Comparison of ENCODE assay signal across 17 cellular contexts in the genomic region with DNA sequence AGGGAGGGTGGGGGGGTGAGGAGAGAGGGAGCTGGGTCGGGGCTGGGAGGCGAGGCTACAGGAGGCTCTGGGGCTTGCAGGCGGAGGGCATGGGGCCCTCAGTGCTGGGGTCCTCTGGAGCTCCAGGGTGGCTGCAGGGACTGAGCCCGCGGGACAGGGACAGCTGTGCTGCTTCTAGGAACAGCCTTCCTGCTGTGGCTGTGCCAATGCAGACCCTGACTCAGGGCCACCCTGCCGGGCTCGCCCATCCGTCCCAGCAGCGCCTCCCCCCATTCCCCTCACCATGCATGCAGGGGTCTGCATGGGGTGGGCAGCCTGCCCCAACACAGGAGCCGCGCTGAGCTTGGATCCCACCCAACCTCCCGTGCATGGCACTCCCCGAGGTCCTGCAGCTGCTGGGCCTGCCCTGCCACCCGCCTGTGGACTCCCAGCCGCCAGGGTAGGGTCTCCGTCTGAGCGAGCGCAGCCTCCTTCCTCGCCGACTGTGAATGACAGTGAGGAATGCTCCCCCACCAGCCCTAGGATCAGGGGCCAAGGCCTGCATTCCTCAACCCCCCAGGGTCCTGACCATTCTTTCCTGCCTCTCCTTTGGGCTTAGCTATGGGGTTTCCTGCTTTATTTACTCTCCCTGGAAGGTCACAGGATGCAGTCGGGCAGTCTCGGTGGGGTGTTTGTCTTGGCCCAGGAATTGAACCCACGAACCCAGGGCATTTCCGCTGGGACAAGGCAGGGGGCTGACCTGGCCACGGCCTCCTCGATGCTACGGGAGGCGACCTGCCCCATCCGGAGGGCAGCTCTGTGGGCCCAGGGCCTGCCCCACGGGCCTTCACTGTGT. TPM values are rescaled to one million over a fixed set of nuclear protein-coding genes. Genes with fewer than 3 reads are reported as not detected.
DNase-seq lines count a peak whose midpoint lies in the region; ATAC-seq and TF ChIP-seq lines count a peak whose summit lies in the region.
"Had no signal": no experiment of that assay in that cellular context is flagged by ENCODE, and none has a peak within 500 bp of the region (broad histone marks: within the 10 kb centered on the region; RNA-seq: fewer than 3 reads in every experiment).

No MANE protein-coding gene starts in this region.

- no peaks in the 10 kb centered on the region for H3K27me3 Mint-ChIP-seq in Calu3 (ENCODE audit: unreplicated experiment)
- H3K27me3 Mint-ChIP-seq: activated CD4-positive, alpha-beta T cell treated with anti-CD3 and anti-CD28 coated beads for 36 hours; naive B cell had no signal

- DNase-seq in D341Med (ENCODE audit: low spot score): peak; percentile 35
- DNase-seq in SJSA1 (ENCODE audit: low read depth in 1 of 2, low spot score in 2 of 2): peak; percentile 76 to 82
- peak in 3 of 5 donors; percentile 37 to 62 (median 51) for DNase-seq in heart left ventricle
- DNase-seq in mucosa of descending colon: peak in 2 of 3 donors; percentile 21 to 55
- no peak for DNase-seq in Calu3
- DNase-seq in testis: no peak
- no peak for DNase-seq in nucleus accumbens (lab: John Stamatoyannopoulos, UW)
- DNase-seq: activated CD4-positive, alpha-beta T cell treated with anti-CD3 and anti-CD28 coated beads for 36 hours; cerebellar nuclear complex; naive B cell; NCI-H2107; SHP77; stimulated activated CD4-positive, alpha-beta T cell treated with anti-CD3 and anti-CD28 coated beads, Interleukin-4, amount 100 ng/mL, for 4 hours; T-helper 9 cell; transverse colon had no signal

- WGBS in heart left ventricle, 4 donors: 50 to 71% (median 59%) methylated on average over 23 to 30 of the region's 30 CpGs
- 73 to 75% methylated on average over 20 to 29 of the region's 30 CpGs for WGBS in testis, 2 donors

- H3K36me3 ChIP-seq in SJSA1: peaks cover 30% of the 10 kb centered on the region
- H3K36me3 ChIP-seq in heart left ventricle: no peaks in the 10 kb centered on the region
- H3K36me3 ChIP-seq in mucosa of descending colon (ENCODE audit: low read depth): no peaks in the 10 kb centered on the region
- H3K36me3 ChIP-seq in testis (ENCODE audit: low read depth, missing control alignments): no peaks in the 10 kb centered on the region
- H3K36me3 ChIP-seq: transverse colon had no signal

- no TSS peak for BruUV-seq in Calu3 (replicated peaks; lab: Mats Ljungman, UMichigan)

- TF ChIP-seq CTCF in heart left ventricle (IDR thresholded peaks at IDR 0.05) (no peak), mucosa of descending colon (IDR thresholded peaks at IDR 0.05) (no peak), Calu3 (IDR thresholded peaks at IDR 0.05; ENCODE audit: unreplicated experiment) (no peak), testis (IDR thresholded peaks at IDR 0.05) (no peak)

- intact Hi-C loops in heart left ventricle (cut with DNase I): loop anchor here in 1 of 10 donors (10.0 kb wide), 1 partner anchor 92 kb away; the partner anchor contains the start of gene CEBPA
- intact Hi-C loops in mucosa of descending colon (cut with DNase I, micrococcal nuclease): no loop called here
- intact Hi-C loops in Calu3 (cut with micrococcal nuclease; ENCODE audit: unreplicated experiment): no loop called here
- intact Hi-C loops in testis (cut with DNase I; ENCODE audit: low total_unique reads): no loop called here

- peaks cover 67% of the 10 kb centered on the region for H3K4me1 ChIP-seq in SJSA1 (replicated peaks)
- peaks cover 0 to 63% (median 46%) of the 10 kb centered on the region in 12 donors for H3K4me1 ChIP-seq in heart left ventricle
- peaks cover 17% of the 10 kb centered on the region for H3K4me1 ChIP-seq in mucosa of descending colon (ENCODE audit: low read depth)
- peaks cover 30% of the 10 kb centered on the region for H3K4me1 ChIP-seq in testis

- no peaks in the 10 kb centered on the region for H3K9me3 Mint-ChIP-seq in Calu3 (ENCODE audit: low read depth, unreplicated experiment)
- H3K9me3 Mint-ChIP-seq: naive B cell had no signal

- no peaks in the 10 kb centered on the region for H3K4me1 Mint-ChIP-seq in Calu3 (ENCODE audit: low read depth, unreplicated experiment)
- H3K4me1 Mint-ChIP-seq: activated CD4-positive, alpha-beta T cell treated with anti-CD3 and anti-CD28 coated beads for 36 hours; naive B cell had no signal

- CTCF ChIA-PET in Calu3 (lab: Charles Lee): interaction anchor here (0.5 to 1.6 kb wide), 4 partner anchors 12 to 262 kb away, joined by 3 to 5 read pairs (median 3); no protein-coding TSS in a partner anchor

- ATAC-seq in heart left ventricle (peak in 3 of 4 donors; percentile 6 to 15 (median 14)), mucosa of descending colon (no peak), HG03432 (IDR thresholded peaks at IDR 0.05; ENCODE audit: unreplicated experiment) (no peak)
- ATAC-seq: activated CD4-positive, alpha-beta T cell treated with anti-CD3 and anti-CD28 coated beads for 36 hours had no signal

- H3K4me3 ChIP-seq in SJSA1 (no peak overlapping the region), heart left ventricle (peak overlapping the region in 1 of 12 donors; percentile 2), mucosa of descending colon (no peak overlapping the region), testis (no peak overlapping the region)
- H3K4me3 ChIP-seq: transverse colon had no signal

- no peak overlapping the region for H3K27ac Mint-ChIP-seq in Calu3 (ENCODE audit: unreplicated experiment)
- H3K27ac Mint-ChIP-seq: activated CD4-positive, alpha-beta T cell treated with anti-CD3 and anti-CD28 coated beads for 36 hours; naive B cell had no signal

- H3K27ac ChIP-seq in SJSA1 (peak overlapping the region; percentile 47), heart left ventricle (peak overlapping the region in 7 of 12 donors; percentile 2 to 52 (median 27)), testis (no peak overlapping the region)
- H3K27ac ChIP-seq: transverse colon had no signal

- H3K4me3 Mint-ChIP-seq in Calu3 (ENCODE audit: low read depth, unreplicated experiment): no peak overlapping the region
- H3K4me3 Mint-ChIP-seq: activated CD4-positive, alpha-beta T cell treated with anti-CD3 and anti-CD28 coated beads for 36 hours; naive B cell had no signal

- no peak for TF ChIP-seq POLR2A in heart left ventricle (IDR thresholded peaks at IDR 0.05)
- TF ChIP-seq POLR2A in testis (IDR thresholded peaks at IDR 0.05): no peak

- H3K9me3 ChIP-seq in SJSA1 (replicated peaks) (no peaks in the 10 kb centered on the region), heart left ventricle (no peaks in the 10 kb centered on the region), mucosa of descending colon (no peaks in the 10 kb centered on the region), testis (no peaks in the 10 kb centered on the region)
- H3K9me3 ChIP-seq: Caco-2, transverse colon had no signal

- H3K36me3 Mint-ChIP-seq in Calu3 (ENCODE audit: insufficient read depth, unreplicated experiment): peaks cover 12% of the 10 kb centered on the region
- H3K36me3 Mint-ChIP-seq: naive B cell had no signal

- no peaks in the 10 kb centered on the region for H3K27me3 ChIP-seq in SJSA1 (replicated peaks)
- no peaks in the 10 kb centered on the region for H3K27me3 ChIP-seq in heart left ventricle
- H3K27me3 ChIP-seq in testis: no peaks in the 10 kb centered on the region
- H3K27me3 ChIP-seq: transverse colon had no signal

RNA-seq across cellular contexts. Expression of gene CEBPG, which starts 23.4 kb away (rescaled TPM):
- total RNA-seq in SJSA1 (2014; rRNA removed; shearing (Covaris generic)): 55.5 and 58.9 TPM in 2 replicates
- total RNA-seq in heart left ventricle (10 to 100 TPM; 11.8 to 18.3 (median 14.7) TPM), mucosa of descending colon (10 to 100 TPM; 47.8 to 68.5 (median 58.2) TPM), Calu3 (2022) (38.3 and 39.5 TPM in 2 replicates), testis (10 to 100 TPM; 20.8 to 20.9 TPM)
- polyA plus RNA-seq in heart left ventricle (10 to 100 TPM; 12.4 to 30.7 TPM), testis (ENCODE audit: insufficient read depth, low read depth, low replicate concordance) (24.3 TPM)

Comparison
In these comparisons a context has a peak if more than half of its experiments do, and no peak if none do; other contexts are left out.
1. DNase-seq: peak in D341Med (single experiment), SJSA1 (2 of 2), heart left ventricle (3 of 5) and mucosa of descending colon (2 of 3); none in Calu3 (single experiment), testis (single experiment) and nucleus accumbens (0 of 56).
2. H3K27ac ChIP-seq: peak in SJSA1 (single experiment) and heart left ventricle (7 of 12); none in testis (0 of 2).
3. ATAC-seq: peak in heart left ventricle (3 of 4); none in mucosa of descending colon (single experiment) and HG03432 (single experiment).